ENCODE assay signal across 29 cellular contexts in the genomic region with DNA sequence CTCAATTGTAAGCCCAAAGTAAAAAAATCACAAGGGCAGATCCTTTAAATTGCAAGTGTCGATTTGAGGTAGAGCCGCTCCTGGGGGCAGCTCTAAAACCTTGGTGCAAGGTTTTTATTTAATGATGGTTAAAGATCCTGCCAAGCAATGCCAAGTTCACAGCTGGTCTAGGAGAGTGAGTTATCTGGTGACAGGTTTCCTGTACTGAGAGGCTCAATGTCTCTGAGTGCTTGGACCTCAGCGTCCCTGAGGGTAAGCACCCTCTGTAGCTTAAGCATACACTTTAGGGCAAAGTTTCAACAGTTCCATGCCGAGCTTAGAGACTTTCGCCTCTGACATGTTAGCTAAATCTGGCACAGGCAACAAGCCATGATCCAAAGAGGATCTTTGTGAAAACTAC.
"Had no signal": no experiment of that assay in that cellular context is flagged by ENCODE, and none has a peak within 500 bp of the region (broad histone marks: within the 10 kb centered on the region; RNA-seq: fewer than 3 reads in every experiment).

No MANE protein-coding gene starts in this region.

- H3K4me2 ChIP-seq: smooth muscle cell had no signal

- DNase-seq: naive thymus-derived CD8-positive, alpha-beta T cell; nephron progenitor cell; nucleus accumbens; pancreas; right cardiac atrium; spleen; stimulated activated CD4-positive, alpha-beta T cell treated with anti-CD3 and anti-CD28 coated beads, Interleukin-12 subunit alpha, Interleukin-12 subunit beta, amount 100 ng/mL, for 4 hours; stimulated activated CD4-positive, alpha-beta T cell treated with anti-CD3 and anti-CD28 coated beads, Interleukin-1b, Interleukin-23, amount 100 ng/mL, for 48 hours; stimulated activated CD4-positive, alpha-beta T cell treated with anti-CD3 and anti-CD28 coated beads, Interleukin-4, amount 100 ng/mL, for 1 hour; stimulated activated CD4-positive, alpha-beta T cell treated with anti-CD3 and anti-CD28 coated beads, Interleukin-4, amount 100 ng/mL, for 4 hours; stimulated activated CD8-positive, alpha-beta memory T cell treated with anti-CD3 and anti-CD28 coated beads, Interleukin-4, amount 100 ng/mL, for 48 hours; stimulated activated naive CD4-positive, alpha-beta T cell; stimulated activated naive CD8-positive, alpha-beta T cell treated with anti-CD3 and anti-CD28 coated beads, Interleukin-15, amount 100 ng/mL, for 72 hours; stimulated activated naive CD8-positive, alpha-beta T cell treated with anti-CD3 and anti-CD28 coated beads, Interleukin-15, Interleukin-2, amounts not matched to agents 100 U/mL and 50 U/mL, for 24 hours; thyroid gland; trophoblast cell; upper lobe of left lung had no signal

- H3K36me3 ChIP-seq: neutrophil, pancreas, prostate gland, spleen, thoracic aorta, thyroid gland, tibial nerve, upper lobe of left lung, vagina had no signal

- H3K27me3 ChIP-seq: neutrophil, pancreas, spleen, thyroid gland, upper lobe of left lung, vagina had no signal

- H3K4me3 ChIP-seq: pancreas, prostate gland, skin epidermis, smooth muscle cell, spleen, thoracic aorta, thyroid gland, tibial nerve, upper lobe of left lung, vagina had no signal

- H3K4me1 Mint-ChIP-seq: naive thymus-derived CD8-positive, alpha-beta T cell; neural crest cell; stimulated activated memory B cell treated with anti-CD40 and anti-IgM and Interleukin-4, amounts not matched to agents 10 μg/mL and 1 μg/mL and 100 μg/mL, for 72 hours; stimulated activated naive CD8-positive, alpha-beta T cell treated with anti-CD3 and anti-CD28 coated beads, Interleukin-15, amount 100 ng/mL, for 72 hours had no signal

- H3K36me3 Mint-ChIP-seq: naive thymus-derived CD8-positive, alpha-beta T cell; natural killer cell treated with Interleukin-12 subunit alpha and Interleukin-12 subunit beta and Interleukin-15 and Interleukin-18, amount 100 ng/mL, for 72 hours; stimulated activated memory B cell treated with anti-CD40 and anti-IgM and Interleukin-4, amounts not matched to agents 10 μg/mL and 1 μg/mL and 100 μg/mL, for 72 hours had no signal

- H3K9me3 Mint-ChIP-seq: naive thymus-derived CD8-positive, alpha-beta T cell; nephron progenitor cell; stimulated activated naive CD8-positive, alpha-beta T cell treated with anti-CD3 and anti-CD28 coated beads, Interleukin-15, amount 100 ng/mL, for 72 hours had no signal

- H3K4me1 ChIP-seq: pancreas, prostate gland, spleen, thyroid gland, tibial nerve, upper lobe of left lung, vagina had no signal

- H3K27me3 Mint-ChIP-seq: stimulated activated memory B cell treated with anti-CD40 and anti-IgM and Interleukin-4, amounts not matched to agents 10 μg/mL and 1 μg/mL and 100 μg/mL, for 72 hours; stimulated activated naive CD8-positive, alpha-beta T cell treated with anti-CD3 and anti-CD28 coated beads, Interleukin-15, amount 100 ng/mL, for 72 hours had no signal

- FAIRE-seq: pancreas, urothelium cell line had no signal

- ATAC-seq: naive thymus-derived CD8-positive, alpha-beta T cell; natural killer cell treated with Interleukin-12 subunit alpha and Interleukin-12 subunit beta and Interleukin-15 and Interleukin-18, amount 100 ng/mL, for 72 hours; pancreas; right cardiac atrium; sciatic nerve; stimulated activated memory B cell treated with anti-CD40 and anti-IgM and Interleukin-4, amounts not matched to agents 10 μg/mL and 1 μg/mL and 100 μg/mL, for 72 hours; stimulated activated naive CD8-positive, alpha-beta T cell treated with anti-CD3 and anti-CD28 coated beads, Interleukin-15, amount 100 ng/mL, for 72 hours; stimulated activated naive CD8-positive, alpha-beta T cell treated with anti-CD3 and anti-CD28 coated beads, Interleukin-15, Interleukin-2, amounts not matched to agents 100 U/mL and 50 U/mL, for 24 hours had no signal

- H3K27ac Mint-ChIP-seq: naive thymus-derived CD8-positive, alpha-beta T cell; natural killer cell treated with Interleukin-12 subunit alpha and Interleukin-12 subunit beta and Interleukin-15 and Interleukin-18, amount 100 ng/mL, for 72 hours; nephron progenitor cell; stimulated activated memory B cell treated with anti-CD40 and anti-IgM and Interleukin-4, amounts not matched to agents 10 μg/mL and 1 μg/mL and 100 μg/mL, for 72 hours; stimulated activated naive CD8-positive, alpha-beta T cell treated with anti-CD3 and anti-CD28 coated beads, Interleukin-15, amount 100 ng/mL, for 72 hours had no signal

- H3K27ac ChIP-seq: neutrophil, pancreas, prostate gland, skin epidermis, spleen, thoracic aorta, thyroid gland, tibial nerve, upper lobe of left lung, vagina had no signal

- H3K4me3 Mint-ChIP-seq: naive thymus-derived CD8-positive, alpha-beta T cell; natural killer cell treated with Interleukin-12 subunit alpha and Interleukin-12 subunit beta and Interleukin-15 and Interleukin-18, amount 100 ng/mL, for 72 hours; nephron progenitor cell; neural crest cell; stimulated activated memory B cell treated with anti-CD40 and anti-IgM and Interleukin-4, amounts not matched to agents 10 μg/mL and 1 μg/mL and 100 μg/mL, for 72 hours; stimulated activated naive CD8-positive, alpha-beta T cell treated with anti-CD3 and anti-CD28 coated beads, Interleukin-15, amount 100 ng/mL, for 72 hours had no signal

- H3K9me3 ChIP-seq: neutrophil, pancreas, prostate gland, spleen, thoracic aorta, thyroid gland, tibial nerve, upper lobe of left lung, vagina had no signal
